Comparison of ENCODE assay signal across 2 cellular contexts in genomic region chr19:47668556-47668955, GRCh38. TPM values are rescaled to one million over a fixed set of nuclear protein-coding genes. Genes with fewer than 3 reads are reported as not detected.
"Had no signal": no experiment of that assay in that cellular context is flagged by ENCODE, and none has a peak within 500 bp of the region (broad histone marks: within the 10 kb centered on the region; RNA-seq: fewer than 3 reads in every experiment).

No MANE protein-coding gene starts in this region.

RNA-seq across cellular contexts. Expression of gene EHD2, which starts 44.7 kb away (rescaled TPM):
- total RNA-seq: naive thymus-derived CD8-positive, alpha-beta T cell; natural killer cell treated with Interleukin-12 subunit alpha and Interleukin-12 subunit beta and Interleukin-15 and Interleukin-18, amount 100 ng/mL, for 72 hours had no signal
- polyA plus RNA-seq: naive thymus-derived CD8-positive, alpha-beta T cell had no signal
